In genomic region chr9:13614060-13614459, GRCh38 we compare ENCODE assay signal across 28 cellular contexts.
DNase-seq lines count a peak whose midpoint lies in the region; ATAC-seq, FAIRE-seq and TF ChIP-seq lines count a peak whose summit lies in the region.
"Had no signal": no experiment of that assay in that cellular context is flagged by ENCODE, and none has a peak within 500 bp of the region (broad histone marks: within the 10 kb centered on the region; RNA-seq: fewer than 3 reads in every experiment).

No MANE protein-coding gene starts in this region.

- in situ Hi-C loops in KBM-7 (cut with MboI; ENCODE audit: low pct_unique_long_range_greater_than_20kb, low sequenced_read_pairs) = no loop called here

- peak overlapping the region; percentile 37 for H3K27ac Mint-ChIP-seq in mesothelial cell of epicardium
- H3K27ac Mint-ChIP-seq: CD4-positive, alpha-beta memory T cell; T-helper 1 cell treated with Interleukin-12 subunit alpha and Interleukin-12 subunit beta and Interleukin-4 antibody, amounts not matched to agents 30 μg/mL and 1 μg/mL, for 36 hours had no signal

- no peak for FAIRE-seq in GM12891 (lab: Jason Lieb, UNC)
- FAIRE-seq: A204.1, GM19239, H54 had no signal

- no peak overlapping the region for H3K4me3 ChIP-seq in A673 (ENCODE audit: low read depth, low read length, poor library complexity, severe bottlenecking)
- H3K4me3 ChIP-seq: PC-9, SJSA1 had no signal

- no peak for ATAC-seq in HG02970 (IDR thresholded peaks at IDR 0.05; ENCODE audit: low FRiP score, unreplicated experiment)
- ATAC-seq: Right ventricle myocardium inferior had no signal

- POLR2A ChIA-PET in A673 (lab: Charles Lee; ENCODE audit: low non-redundant PET) = no interaction called here

- H3K9me3 ChIP-seq in A673 (ENCODE audit: low read depth, low read length, poor library complexity, severe bottlenecking) = peaks cover 4% of the 10 kb centered on the region
- H3K9me3 ChIP-seq: SJSA1 had no signal

- DNase-seq in A673 (ENCODE audit: low spot score) (peak; percentile 91), KBM-7 (peak; percentile 1), SK-N-DZ (ENCODE audit: low spot score) (peak; percentile 50), mesothelial cell of epicardium (ENCODE audit: low spot score in 2 of 2, unreplicated experiment in 2 of 2) (no peak), posterior cingulate gyrus (no peak), GM12891 (ENCODE audit: insufficient read length, low spot score) (no peak)
- DNase-seq: AML-193; C1 segment of cervical spinal cord; CD4-positive, alpha-beta memory T cell; COR-L47; DND-41; NCI-H1105; NCI-H1436 treated with DMSO at 0.1 percent for 48 hours; NCI-H187 treated with DMSO at 0.1 percent for 48 hours; NCI-H2107; NCI-H2227 treated with DMSO at 0.1 percent for 48 hours; NCI-H510A; NCI-H774; PC-9; SW 1271 had no signal

- H3K4me1 ChIP-seq in A673 (ENCODE audit: insufficient read depth, low read length, poor library complexity, severe bottlenecking) = peaks cover 14% of the 10 kb centered on the region
- H3K4me1 ChIP-seq: SJSA1 had no signal

- no peaks in the 10 kb centered on the region for H3K36me3 ChIP-seq in A673 (ENCODE audit: insufficient read depth, low read length, poor library complexity, severe bottlenecking)
- H3K36me3 ChIP-seq: SJSA1 had no signal

- no TSS peak for BruUV-seq in A673 (replicated peaks; lab: Mats Ljungman, UMichigan)

- H3K9me3 Mint-ChIP-seq in mesothelial cell of epicardium = peaks cover 7% of the 10 kb centered on the region

- H3K36me3 Mint-ChIP-seq in mesothelial cell of epicardium = peaks cover 2% of the 10 kb centered on the region
- H3K36me3 Mint-ChIP-seq: CD4-positive, alpha-beta memory T cell had no signal

- H3K27me3 ChIP-seq in A673 (replicated peaks; ENCODE audit: insufficient read depth, low read depth, low read length, poor library complexity) = peaks cover 90% of the 10 kb centered on the region
- H3K27me3 ChIP-seq: SJSA1 had no signal

- intact Hi-C loops in A673 (cut with micrococcal nuclease; ENCODE audit: unreplicated experiment) = no loop called here
- intact Hi-C loops in posterior cingulate gyrus (cut with DNase I) = no loop called here

- H3K4me1 Mint-ChIP-seq in mesothelial cell of epicardium = peaks cover 29% of the 10 kb centered on the region
- H3K4me1 Mint-ChIP-seq: CD4-positive, alpha-beta memory T cell had no signal

- H3K27ac ChIP-seq in A673 (ENCODE audit: low read depth, low read length, poor library complexity, severe bottlenecking) = no peak overlapping the region
- H3K27ac ChIP-seq: HL-60, PC-9, SJSA1 had no signal

- TF ChIP-seq CTCF in A673 (conservative IDR thresholded peaks at IDR 0.05; ENCODE audit: low read depth, low read length) = no peak
- no peak for TF ChIP-seq CTCF in mesothelial cell of epicardium (IDR thresholded peaks at IDR 0.05; ENCODE audit: unreplicated experiment)

- H3K27me3 Mint-ChIP-seq in mesothelial cell of epicardium (ENCODE audit: low read depth) = no peaks in the 10 kb centered on the region
- H3K27me3 Mint-ChIP-seq: CD4-positive, alpha-beta memory T cell had no signal

- no peak for TF ChIP-seq POLR2A in GM12891 (IDR thresholded peaks at IDR 0.05; ENCODE audit: low read depth, low read length)

- no peak overlapping the region for H3K4me3 Mint-ChIP-seq in mesothelial cell of epicardium
- H3K4me3 Mint-ChIP-seq: CD4-positive, alpha-beta memory T cell; T-helper 1 cell treated with Interleukin-12 subunit alpha and Interleukin-12 subunit beta and Interleukin-4 antibody, amounts not matched to agents 30 μg/mL and 1 μg/mL, for 36 hours had no signal

- CTCF ChIA-PET in A673 (lab: Charles Lee) = no interaction called here

TF ChIP-seq in GM12891, 5 proteins besides CTCF, POLR2A, EP300 and RAD21:
- no peak for TF ChIP-seq TAF1 (IDR thresholded peaks at IDR 0.05; ENCODE audit: low read depth, low read length)
- no peak for TF ChIP-seq POU2F2 (IDR thresholded peaks at IDR 0.05; ENCODE audit: low read depth, low read length)
- TF ChIP-seq SPI1 (IDR thresholded peaks at IDR 0.05; ENCODE audit: low read depth, low read length) = no peak
- TF ChIP-seq PAX5 (IDR thresholded peaks at IDR 0.05; ENCODE audit: insufficient read depth, low read length, severe bottlenecking) = no peak

Comparison
In these comparisons a context has a peak if more than half of its experiments do, and no peak if none do; other contexts are left out.
1. DNase-seq: peak in A673 (single experiment), KBM-7 (single experiment) and SK-N-DZ (single experiment); none in mesothelial cell of epicardium (0 of 2), posterior cingulate gyrus (0 of 10) and GM12891 (single experiment).